In the genomic region with DNA sequence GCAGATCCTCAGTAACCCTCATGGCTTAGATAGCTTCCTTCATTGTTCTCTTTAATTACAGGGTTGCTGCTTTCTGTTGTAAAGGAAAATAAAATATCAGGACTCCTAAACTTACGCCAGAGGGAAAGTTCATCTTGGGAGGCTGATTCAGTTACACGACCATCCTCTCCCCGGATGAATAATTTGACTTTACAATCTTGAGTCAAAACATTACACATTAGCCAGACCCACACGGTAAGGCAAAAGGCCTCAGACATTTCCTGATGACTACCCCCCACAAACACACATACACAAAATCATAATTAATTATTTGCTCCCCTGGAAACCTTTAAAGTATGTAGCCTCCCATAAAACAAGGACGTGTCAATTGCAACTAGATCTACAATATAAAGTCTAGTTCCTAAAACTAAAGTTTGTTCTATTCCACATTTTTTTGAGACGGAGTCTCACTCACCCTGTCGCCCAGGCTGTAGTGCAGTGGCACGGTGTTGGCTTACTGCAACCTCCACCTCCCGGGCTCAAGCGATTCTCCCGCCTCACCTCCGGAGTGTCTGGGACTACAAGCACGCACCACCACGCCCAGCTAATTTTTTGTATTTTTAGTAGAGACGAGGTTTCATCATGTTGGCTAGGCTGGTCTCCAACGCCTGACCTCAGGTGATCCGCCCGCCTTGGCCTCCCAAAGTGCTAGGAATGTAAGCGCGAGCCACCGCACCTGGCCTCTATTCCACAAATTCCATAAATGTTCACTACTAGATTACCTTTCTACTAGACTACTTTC, we compare ENCODE assay signal across 8 cellular contexts. TPM values are rescaled to one million over a fixed set of nuclear protein-coding genes. Genes with fewer than 3 reads are reported as not detected.
DNase-seq lines count a peak whose midpoint lies in the region; ATAC-seq, FAIRE-seq and TF ChIP-seq lines count a peak whose summit lies in the region.

No MANE protein-coding gene starts in this region.

- H3K4me1 Mint-ChIP-seq in brain = peaks cover 59% of the 10 kb centered on the region

- H2BK120ac ChIP-seq in IMR-90 (ENCODE audit: low read depth, low read length) = peak overlapping the region; percentile 97

- no peak for TF ChIP-seq CTCF in IMR-90 (conservative IDR thresholded peaks at IDR 0.05; ENCODE audit: low read depth, low read length)
- TF ChIP-seq CTCF in brain (conservative IDR thresholded peaks at IDR 0.05) = no peak

- no peak for TF ChIP-seq RAD21 in IMR-90 (IDR thresholded peaks at IDR 0.05; ENCODE audit: low read length)

- H3K27me3 Mint-ChIP-seq in brain = peaks cover 3% of the 10 kb centered on the region

- peak overlapping the region; percentile 98 for H2AK9ac ChIP-seq in IMR-90 (replicated peaks; ENCODE audit: low read depth, low read length, poor library complexity)

- intact Hi-C loops in IMR-90 (cut with micrococcal nuclease) (loop anchor here (5.0 kb wide), 1 partner anchor 360 kb away; no protein-coding TSS in a partner anchor), aorta (cut with DNase I) (loop anchor here in 1 of 2 donors (2.0 kb wide), 1 partner anchor 28 kb away; a partner anchor contains a TSS)

- H2BK20ac ChIP-seq in IMR-90 (ENCODE audit: low read depth, low read length) = peak overlapping the region; percentile 85

- ATAC-seq in IMR-90 (ENCODE audit: low read depth) (peak; percentile 8), aorta (ENCODE audit: low FRiP score) (no peak), HG02973 (IDR thresholded peaks at IDR 0.05; ENCODE audit: unreplicated experiment) (no peak)

- peak overlapping the region; percentile 98 for H3K27ac ChIP-seq in IMR-90 (ENCODE audit: insufficient read depth, low read length)
- peak overlapping the region; percentile 98 for H3K27ac ChIP-seq in mesodermal cell (ENCODE audit: low read depth, low read length, severe bottlenecking)
- peak overlapping the region in 1 of 2 donors; percentile 100 for H3K27ac ChIP-seq in aorta (ENCODE audit: low read depth in 1 of 2, low read length in 2 of 2)

- peak overlapping the region; percentile 99 for H3K23ac ChIP-seq in IMR-90 (ENCODE audit: low read depth, low read length)

- H3K9ac ChIP-seq in IMR-90 (ENCODE audit: low read depth, low read length) = peak overlapping the region; percentile 86

- peak overlapping the region; percentile 92 for H4K5ac ChIP-seq in IMR-90 (ENCODE audit: low read depth, low read length)

- DNase-seq in IMR-90 (peak; percentile 64), aorta (no peak), GF-D8 (lab: John Stamatoyannopoulos, UW) (no peak)
- DNase-seq in activated effector memory CD4-positive, alpha-beta T cell treated with Interleukin-2 at 50 U/mL for 16 hours = no peak

- peak overlapping the region; percentile 87 for H3K4me2 ChIP-seq in IMR-90 (ENCODE audit: low read depth, low read length)

- H2AFZ ChIP-seq in IMR-90 (replicated peaks; ENCODE audit: low read length, poor library complexity) = peak overlapping the region; percentile 93

- peak overlapping the region; percentile 100 for H3K4ac ChIP-seq in IMR-90 (ENCODE audit: low read depth, low read length)

- peaks cover 6% of the 10 kb centered on the region; the same call in 1 of the 2 replicates for H3K4me1 ChIP-seq in IMR-90 (ENCODE audit: control insufficient read depth, insufficient read depth, low read length)
- H3K4me1 ChIP-seq in mesodermal cell (ENCODE audit: control insufficient read depth, insufficient read depth, low read length, poor library complexity, severe bottlenecking) = peaks cover 19% of the 10 kb centered on the region
- peaks cover 0 to 2% of the 10 kb centered on the region in 2 donors for H3K4me1 ChIP-seq in aorta (ENCODE audit: control insufficient read depth in 1 of 2, insufficient read depth in 2 of 2, low read length in 2 of 2)

- peak; percentile 77 for FAIRE-seq in G401.6 (lab: Jason Lieb, UNC)

- peak overlapping the region; percentile 99 for H2BK15ac ChIP-seq in IMR-90 (ENCODE audit: low read depth, low read length)

- peaks cover 0 to 2% (median 0%) of the 10 kb centered on the region in 5 experiments for H3K9me3 Mint-ChIP-seq in brain

- H3K36me3 ChIP-seq in IMR-90 (ENCODE audit: control insufficient read depth, insufficient read depth, low read length) (peaks cover 5% of the 10 kb centered on the region), mesodermal cell (ENCODE audit: control insufficient read depth, insufficient read depth, low read length) (peaks cover 20% of the 10 kb centered on the region), aorta (ENCODE audit: control insufficient read depth in 1 of 2, insufficient read depth in 2 of 2, low read length in 1 of 2) (no peaks in the 10 kb centered on the region)

- 49% methylated on average over 10 of the region's 21 CpGs; no CpG with 5 or more reads in 1 of the 2 experiments for WGBS in IMR-90 (ENCODE audit: extremely low coverage in 2 of 2, insufficient read length in 1 of 2), 2 experiments
- WGBS in mesodermal cell (ENCODE audit: insufficient coverage in 2 of 2), 2 experiments = 84 to 85% methylated on average over 17 to 21 of the region's 21 CpGs
- 79 to 80% methylated on average over 21 of the region's 21 CpGs for WGBS in aorta, 2 donors

- H4K91ac ChIP-seq in IMR-90 (ENCODE audit: insufficient read depth, low read depth, low read length) = peak overlapping the region; percentile 99

- H3K27me3 ChIP-seq in IMR-90 (ENCODE audit: control insufficient read depth, insufficient read depth, low read length) = no peaks in the 10 kb centered on the region
- peaks cover 0 to 2% of the 10 kb centered on the region in 2 donors for H3K27me3 ChIP-seq in aorta (ENCODE audit: control insufficient read depth in 1 of 2, insufficient read depth in 2 of 2, low read length in 1 of 2)

- dilution Hi-C loops in IMR-90 (cut with HindIII; ENCODE audit: low sequenced_read_pairs, unreplicated experiment) = no loop called here

- peak overlapping the region; percentile 90 to 97 (median 96) for H3K27ac Mint-ChIP-seq in brain

- H3K9me1 ChIP-seq in IMR-90 (ENCODE audit: insufficient read depth, low read length) = no peaks in the 10 kb centered on the region

- H3K56ac ChIP-seq in IMR-90 (ENCODE audit: extremely low read depth, insufficient read depth, low read length) = peak overlapping the region; percentile 98

- peak overlapping the region; percentile 96 for H2BK5ac ChIP-seq in IMR-90 (ENCODE audit: low read depth, low read length, poor library complexity, severe bottlenecking)

- no peak for TF ChIP-seq POLR2A in IMR-90 (IDR thresholded peaks at IDR 0.05; ENCODE audit: low read depth, low read length)

- H4K8ac ChIP-seq in IMR-90 (ENCODE audit: low read depth in 2 of 2, low read length in 2 of 2) = peak overlapping the region; percentile 98 to 99

- BruUV-seq in IMR-90 (replicated peaks; lab: Mats Ljungman, UMichigan) = no TSS peak

- peaks cover 33% of the 10 kb centered on the region for H4K20me1 ChIP-seq in IMR-90 (ENCODE audit: insufficient read depth, low read length)

- peak overlapping the region; percentile 96 for H2AK5ac ChIP-seq in IMR-90 (ENCODE audit: low read depth, low read length)

- H3K4me3 ChIP-seq in IMR-90 (ENCODE audit: insufficient read depth, low read depth, low read length) (peak overlapping the region; percentile 60), mesodermal cell (ENCODE audit: extremely low read depth, insufficient read depth, low read length, poor library complexity, severe bottlenecking) (peak overlapping the region; percentile 100), aorta (ENCODE audit: low read length in 2 of 2) (peak overlapping the region; percentile 15 to 91)

- CTCF ChIA-PET in IMR-90 (lab: Yijun Ruan, JAX) = interaction anchor here (0.6 to 2.3 kb wide), 3 partner anchors 8 to 37 kb away, joined by 3 to 6 read pairs (median 4); no protein-coding TSS in a partner anchor

- POLR2A ChIA-PET in IMR-90 (lab: Charles Lee; ENCODE audit: unreplicated experiment) = interaction anchor here (0.5 to 1.6 kb wide), 10 partner anchors 14 to 474 kb away, joined by 3 to 12 read pairs (median 4); a partner anchor contains a TSS

- H3K36me3 Mint-ChIP-seq in brain = no peaks in the 10 kb centered on the region

- H3K18ac ChIP-seq in IMR-90 (ENCODE audit: low read depth, low read length) = peak overlapping the region; percentile 98

- peaks cover 3 to 19% of the 10 kb centered on the region in 2 experiments; a peak in 2 of 4 replicates for H3K79me1 ChIP-seq in IMR-90 (ENCODE audit: low read depth in 1 of 2, low read length in 2 of 2)

- in situ Hi-C loops in IMR-90 (cut with MboI; ENCODE audit: low sequenced_read_pairs) = no loop called here

- peak overlapping the region; percentile 89 to 98 (median 95) for H3K4me3 Mint-ChIP-seq in brain

- H3K14ac ChIP-seq in IMR-90 (replicated peaks; ENCODE audit: low read depth, low read length) = peak overlapping the region; percentile 100

- H3K9me3 ChIP-seq in IMR-90 (ENCODE audit: control insufficient read depth, insufficient read depth, low read length) = no peaks in the 10 kb centered on the region
- no peaks in the 10 kb centered on the region for H3K9me3 ChIP-seq in mesodermal cell (ENCODE audit: control insufficient read depth, low read length)
- H3K9me3 ChIP-seq in aorta (ENCODE audit: control insufficient read depth, low read length) = no peaks in the 10 kb centered on the region

RNA-seq across cellular contexts. Expression of a gene that starts 0.8 kb away (rescaled TPM):
- 875 and 883 TPM in 2 replicates for total RNA-seq in IMR-90 (2012; rRNA removed)
- polyA plus RNA-seq in IMR-90 (2012; rRNA removed) = 530 and 612 TPM in 2 replicates
- polyA plus RNA-seq in IMR-90 (2012; cell fraction: cytosol; rRNA removed) = 215 and 360 TPM in 2 replicates
- 38.8 and 276 TPM in 2 replicates for polyA plus RNA-seq in IMR-90 (2012; cell fraction: nucleus; rRNA removed; ENCODE audit: low replicate concordance)
- polyA plus RNA-seq in brain (ENCODE audit: insufficient read depth, low read depth, low replicate concordance) = 499 TPM
- polyA plus RNA-seq in mesodermal cell (2013, experiment 1 of 2) = 773 TPM
- polyA plus RNA-seq in mesodermal cell (2013, experiment 2 of 2) = 711 TPM
- 100 to 1,000 TPM; 279 to 286 TPM for total RNA-seq in aorta
- polyA plus RNA-seq in aorta = 100 to 1,000 TPM; 429 to 441 TPM

RNA-seq across cellular contexts. Expression of a gene that starts 22.4 kb away (rescaled TPM):
- total RNA-seq in IMR-90 (2012; rRNA removed) (5.2 and 6.4 TPM in 2 replicates), aorta (1 to 10 TPM; 2.1 to 2.9 TPM)
- polyA plus RNA-seq in IMR-90 (2012; rRNA removed) (2.8 and 4.1 TPM in 2 replicates), brain (ENCODE audit: insufficient read depth, low read depth, low replicate concordance) (10.1 TPM), aorta (1 to 10 TPM in 1 of 2 donors, under 1 TPM in 1; 0.63 to 1.0 TPM)
- polyA plus RNA-seq in IMR-90 (2012; cell fraction: cytosol; rRNA removed) = 3.2 and 3.3 TPM in 2 replicates
- 1.3 and 2.0 TPM in 2 replicates for polyA plus RNA-seq in IMR-90 (2012; cell fraction: nucleus; rRNA removed; ENCODE audit: low replicate concordance)
- polyA plus RNA-seq in mesodermal cell (2013, experiment 1 of 2) = 4.7 TPM
- polyA plus RNA-seq in mesodermal cell (2013, experiment 2 of 2) = 3.4 TPM

RNA-seq across cellular contexts. Expression of a gene that starts 22.6 kb away (rescaled TPM):
- 0.28 and 0.54 TPM in 2 replicates for total RNA-seq in IMR-90 (2012; rRNA removed)
- 0.89 and 1.0 TPM in 2 replicates for polyA plus RNA-seq in IMR-90 (2012; rRNA removed)
- polyA plus RNA-seq in IMR-90 (2012; cell fraction: cytosol; rRNA removed) = 0.75 and 1.0 TPM in 2 replicates
- 0.99 and 1.0 TPM in 2 replicates for polyA plus RNA-seq in IMR-90 (2012; cell fraction: nucleus; rRNA removed; ENCODE audit: low replicate concordance)
- 7.4 TPM for polyA plus RNA-seq in brain (ENCODE audit: insufficient read depth, low read depth, low replicate concordance)
- 1.9 TPM for polyA plus RNA-seq in mesodermal cell (2013, experiment 1 of 2)
- polyA plus RNA-seq in mesodermal cell (2013, experiment 2 of 2) = 2.6 TPM
- 1 to 10 TPM; 1.6 to 2.1 TPM for total RNA-seq in aorta
- polyA plus RNA-seq in aorta = 1 to 10 TPM; 2.9 to 3.0 TPM

RNA-seq across cellular contexts. Expression of a gene that starts 28.1 kb away (rescaled TPM):
- 122 and 151 TPM in 2 replicates for total RNA-seq in IMR-90 (2012; rRNA removed)
- 141 and 144 TPM in 2 replicates for polyA plus RNA-seq in IMR-90 (2012; rRNA removed)
- 162 and 164 TPM in 2 replicates for polyA plus RNA-seq in IMR-90 (2012; cell fraction: cytosol; rRNA removed)
- 137 and 158 TPM in 2 replicates for polyA plus RNA-seq in IMR-90 (2012; cell fraction: nucleus; rRNA removed; ENCODE audit: low replicate concordance)
- polyA plus RNA-seq in brain (ENCODE audit: insufficient read depth, low read depth, low replicate concordance) = 304 TPM
- polyA plus RNA-seq in mesodermal cell (2013, experiment 1 of 2) = 124 TPM
- 118 TPM for polyA plus RNA-seq in mesodermal cell (2013, experiment 2 of 2)
- 100 to 1,000 TPM; 102 to 116 TPM for total RNA-seq in aorta
- polyA plus RNA-seq in aorta = 100 to 1,000 TPM; 140 TPM

RNA-seq across cellular contexts. Expression of a gene that starts 31.6 kb away (rescaled TPM):
- total RNA-seq in IMR-90 (2012; rRNA removed) = 0.83 and 0.90 TPM in 2 replicates
- polyA plus RNA-seq in IMR-90 (2012; rRNA removed) = 1.1 and 1.3 TPM in 2 replicates
- polyA plus RNA-seq in IMR-90 (2012; cell fraction: cytosol; rRNA removed) = 0.62 and 1.1 TPM in 2 replicates
- polyA plus RNA-seq in IMR-90 (2012; cell fraction: nucleus; rRNA removed; ENCODE audit: low replicate concordance) = 2.0 and 2.1 TPM in 2 replicates
- polyA plus RNA-seq in brain (ENCODE audit: insufficient read depth, low read depth, low replicate concordance) = 8.2 TPM
- 4.1 TPM for polyA plus RNA-seq in mesodermal cell (2013, experiment 1 of 2)
- polyA plus RNA-seq in mesodermal cell (2013, experiment 2 of 2) = 3.6 TPM
- total RNA-seq in aorta = 1 to 10 TPM; 5.2 to 8.1 TPM
- polyA plus RNA-seq in aorta = 1 to 10 TPM; 3.8 to 4.9 TPM
